ENCODE assay signal across 27 cellular contexts in genomic region chr11:66915866-66916265, GRCh38. TPM values are rescaled to one million over a fixed set of nuclear protein-coding genes. Genes with fewer than 3 reads are reported as not detected.
A peak's percentile ranks its signal among the peaks of the same experiment; 100 is the strongest.
DNase-seq lines count a peak whose midpoint lies in the region; ATAC-seq and TF ChIP-seq lines count a peak whose summit lies in the region.
"Had no signal": no experiment of that assay in that cellular context is flagged by ENCODE, and none has a peak within 500 bp of the region (broad histone marks: within the 10 kb centered on the region; RNA-seq: fewer than 3 reads in every experiment).

No MANE protein-coding gene starts in this region.

- intact Hi-C loops in left cardiac atrium (cut with DNase I): no loop called here
- intact Hi-C loops in left lung (cut with DNase I): no loop called here

- TF ChIP-seq CTCF in right atrium auricular region (IDR thresholded peaks at IDR 0.05) (no peak), neural crest cell (conservative IDR thresholded peaks at IDR 0.05) (no peak), left lung (IDR thresholded peaks at IDR 0.05) (no peak)

- peaks cover 63% of the 10 kb centered on the region for H3K4me1 Mint-ChIP-seq in neural crest cell
- no peaks in the 10 kb centered on the region for H3K4me1 Mint-ChIP-seq in activated CD8-positive, alpha-beta memory T cell treated with anti-CD3 and anti-CD28 coated beads, Interleukin-2, amount 10 ng/mL, durations not matched to agents 7 days and 5 days

- DNase-seq in left cardiac atrium (no peak), right atrium auricular region (ENCODE audit: low spot score) (no peak), epidermal melanocyte (ENCODE audit: insufficient read length, low spot score) (peak; percentile 64), neural crest cell (ENCODE audit: low read depth, low spot score) (no peak), left lung (no peak)
- DNase-seq in activated CD4-positive, CD25-positive, alpha-beta regulatory T cell treated with anti-CD3 and anti-CD28 coated beads, Interleukin-2, amount 50 U/mL, for 72 hours: no peak
- no peak for DNase-seq in activated CD8-positive, alpha-beta memory T cell treated with anti-CD3 and anti-CD28 coated beads, Interleukin-2, amount 10 ng/mL, durations not matched to agents 7 days and 5 days
- DNase-seq: activated CD4-positive, alpha-beta T cell treated with anti-CD3 and anti-CD28 coated beads, Interleukin-2, amount 50 U/mL, for 1 hour; activated naive CD4-positive, alpha-beta T cell; activated T-cell treated with anti-CD3 and anti-CD28 coated beads for 4 hours; Calu3; hippocampal formation; NCI-H1436 treated with DMSO at 0.1 percent for 48 hours; NCI-H2171 treated with DMSO at 0.1 percent for 48 hours; occipital lobe; right lobe of liver; stimulated activated naive CD4-positive, alpha-beta T cell; upper lobe of right lung had no signal

- no peak overlapping the region for H3K4me3 ChIP-seq in right atrium auricular region
- H3K4me3 ChIP-seq in left lung: no peak overlapping the region
- H3K4me3 ChIP-seq: BLaER1, HAP-1, right lobe of liver, upper lobe of right lung had no signal

- H3K4me1 ChIP-seq in right atrium auricular region (no peaks in the 10 kb centered on the region), left lung (no peaks in the 10 kb centered on the region)
- H3K4me1 ChIP-seq: BLaER1, HAP-1, right lobe of liver, upper lobe of right lung had no signal

- peak overlapping the region; percentile 69 for H3K27ac Mint-ChIP-seq in neural crest cell (ENCODE audit: unreplicated experiment)
- H3K27ac Mint-ChIP-seq in activated CD8-positive, alpha-beta memory T cell treated with anti-CD3 and anti-CD28 coated beads, Interleukin-2, amount 10 ng/mL, durations not matched to agents 7 days and 5 days: no peak overlapping the region

- no peaks in the 10 kb centered on the region for H3K9me3 Mint-ChIP-seq in neural crest cell
- H3K9me3 Mint-ChIP-seq in activated CD8-positive, alpha-beta memory T cell treated with anti-CD3 and anti-CD28 coated beads, Interleukin-2, amount 10 ng/mL, durations not matched to agents 7 days and 5 days (ENCODE audit: low read depth): no peaks in the 10 kb centered on the region

- H3K27me3 ChIP-seq in right atrium auricular region: no peaks in the 10 kb centered on the region
- no peaks in the 10 kb centered on the region for H3K27me3 ChIP-seq in left lung
- H3K27me3 ChIP-seq: BLaER1, right lobe of liver, upper lobe of right lung had no signal

- CTCF ChIA-PET in activated CD8-positive, alpha-beta memory T cell treated with anti-CD3 and anti-CD28 coated beads, Interleukin-2, amount 10 ng/mL, durations not matched to agents 7 days and 5 days (lab: Charles Lee): interaction anchor here (1.0 kb wide), 1 partner anchor 21 kb away, joined by 3 read pairs; no protein-coding TSS in a partner anchor

- no peaks in the 10 kb centered on the region for H3K36me3 Mint-ChIP-seq in neural crest cell (ENCODE audit: low read depth)
- no peaks in the 10 kb centered on the region for H3K36me3 Mint-ChIP-seq in activated CD8-positive, alpha-beta memory T cell treated with anti-CD3 and anti-CD28 coated beads, Interleukin-2, amount 10 ng/mL, durations not matched to agents 7 days and 5 days

- no peaks in the 10 kb centered on the region for H3K27me3 Mint-ChIP-seq in neural crest cell (ENCODE audit: low read depth)
- H3K27me3 Mint-ChIP-seq in activated CD8-positive, alpha-beta memory T cell treated with anti-CD3 and anti-CD28 coated beads, Interleukin-2, amount 10 ng/mL, durations not matched to agents 7 days and 5 days: peaks cover 4% of the 10 kb centered on the region

- no peaks in the 10 kb centered on the region for H3K9me3 ChIP-seq in right atrium auricular region
- H3K9me3 ChIP-seq in left lung: no peaks in the 10 kb centered on the region
- H3K9me3 ChIP-seq: BLaER1, HAP-1, right lobe of liver, upper lobe of right lung had no signal

- H3K27ac ChIP-seq in right atrium auricular region (no peak overlapping the region), left lung (no peak overlapping the region)
- H3K27ac ChIP-seq: BLaER1, right lobe of liver, upper lobe of right lung had no signal

- peak; percentile 20 to 42 for ATAC-seq in left cardiac atrium
- no peak for ATAC-seq in HG03025 (IDR thresholded peaks at IDR 0.05; ENCODE audit: low FRiP score, unreplicated experiment)
- no peak for ATAC-seq in left lung
- ATAC-seq in activated CD8-positive, alpha-beta memory T cell treated with anti-CD3 and anti-CD28 coated beads, Interleukin-2, amount 10 ng/mL, durations not matched to agents 7 days and 5 days: no peak

- H3K36me3 ChIP-seq in right atrium auricular region: no peaks in the 10 kb centered on the region
- H3K36me3 ChIP-seq in left lung: no peaks in the 10 kb centered on the region
- H3K36me3 ChIP-seq: BLaER1, HAP-1, right lobe of liver, upper lobe of right lung had no signal

- H3K4me3 Mint-ChIP-seq in neural crest cell: peak overlapping the region; percentile 31
- no peak overlapping the region for H3K4me3 Mint-ChIP-seq in activated CD8-positive, alpha-beta memory T cell treated with anti-CD3 and anti-CD28 coated beads, Interleukin-2, amount 10 ng/mL, durations not matched to agents 7 days and 5 days

RNA-seq across cellular contexts. Expression of gene PC, which starts 42.3 kb away (rescaled TPM):
- total RNA-seq in left cardiac atrium (10 to 100 TPM; 21.2 to 39.1 TPM), right atrium auricular region (1 to 10 TPM; 8.6 to 9.3 TPM), neural crest cell (51.9 and 53.6 TPM in 2 replicates), left lung (10 to 100 TPM; 20.3 to 27.4 TPM)
- total RNA-seq in activated CD8-positive, alpha-beta memory T cell treated with anti-CD3 and anti-CD28 coated beads, Interleukin-2, amount 10 ng/mL, durations not matched to agents 7 days and 5 days: 10 to 100 TPM; 10.1 to 11.3 TPM

RNA-seq across cellular contexts. Expression of gene LRFN4, which starts 59.0 kb away (rescaled TPM):
- total RNA-seq in left cardiac atrium: 10 to 100 TPM; 14.3 to 15.5 TPM
- total RNA-seq in right atrium auricular region: 10 to 100 TPM in 1 of 2 donors, 1 to 10 TPM in 1; 8.6 to 13.2 TPM
- 36.2 and 37.2 TPM in 2 replicates for total RNA-seq in neural crest cell
- total RNA-seq in left lung: 10 to 100 TPM; 20.2 to 21.1 TPM
- total RNA-seq in activated CD8-positive, alpha-beta memory T cell treated with anti-CD3 and anti-CD28 coated beads, Interleukin-2, amount 10 ng/mL, durations not matched to agents 7 days and 5 days: 10 to 100 TPM; 29.0 to 29.8 TPM

RNA-seq across cellular contexts. Expression of gene C11orf86, which starts 59.2 kb away (rescaled TPM):
- total RNA-seq in left cardiac atrium: not detected
- not detected for total RNA-seq in right atrium auricular region
- total RNA-seq in neural crest cell: not detected in 2 replicates
- not detected for total RNA-seq in left lung
- total RNA-seq in activated CD8-positive, alpha-beta memory T cell treated with anti-CD3 and anti-CD28 coated beads, Interleukin-2, amount 10 ng/mL, durations not matched to agents 7 days and 5 days: not detected
- total RNA-seq: A172; Calu3; endothelial cell of umbilical vein; fibroblast of villous mesenchyme; kidney epithelial cell; occipital lobe; OCI-LY7; right lobe of liver; T-helper 1 cell treated with Interleukin-12 subunit alpha and Interleukin-12 subunit beta and Interleukin-4 antibody, amounts not matched to agents 30 ng/mL and 1 ng/mL, for 36 hours; upper lobe of right lung had no signal

Comparison
In these comparisons a context has a peak if more than half of its experiments do, and no peak if none do; other contexts are left out.
1. ATAC-seq: peak in left cardiac atrium (2 of 2); none in HG03025 (single experiment), left lung (single experiment) and activated CD8-positive, alpha-beta memory T cell treated with anti-CD3 and anti-CD28 coated beads, Interleukin-2, amount 10 ng/mL, durations not matched to agents 7 days and 5 days (single experiment).